In genomic region chr1:225347123-225347683, GRCh38 we compare ENCODE assay signal across 22 cellular contexts.
DNase-seq lines count a peak whose midpoint lies in the region; ATAC-seq and TF ChIP-seq lines count a peak whose summit lies in the region.
"Had no signal": no experiment of that assay in that cellular context is flagged by ENCODE, and none has a peak within 500 bp of the region (broad histone marks: within the 10 kb centered on the region; RNA-seq: fewer than 3 reads in every experiment).

No MANE protein-coding gene starts in this region.

- DNase-seq in ELR (ENCODE audit: low read depth) (peak; percentile 4), NCI-H526 (lab: John Stamatoyannopoulos, UW) (peak; percentile 33 to 35), foreskin keratinocyte (peak in 1 of 2 donors; percentile 35), SHP77 (lab: John Stamatoyannopoulos, UW) (no peak), CD1c-positive myeloid dendritic cell (ENCODE audit: extremely low spot score) (no peak)
- DNase-seq in stimulated activated CD4-positive, alpha-beta T cell treated with anti-CD3 and anti-CD28 coated beads, Interleukin-2, amount 100 ng/mL, for 24 hours = no peak
- DNase-seq: brain microvascular endothelial cell; CD8-positive, alpha-beta T cell; DMS79; NCI-H1092 treated with DMSO at 0.1 percent for 48 hours; NCI-H82; ovary; stimulated activated naive CD4-positive, alpha-beta T cell treated with Interleukin-2 at 50 U/mL for 16 hours; transverse colon had no signal

- H3K4me1 ChIP-seq in foreskin keratinocyte = peaks cover 21% of the 10 kb centered on the region
- H3K4me1 ChIP-seq: HAP-1, transverse colon had no signal

- no peak overlapping the region for H3K27ac ChIP-seq in foreskin keratinocyte
- H3K27ac ChIP-seq: brain microvascular endothelial cell, coronary artery, hepatocyte, HL-60, ovary, SK-N-MC, transverse colon had no signal

- H3K27me3 ChIP-seq in foreskin keratinocyte = no peaks in the 10 kb centered on the region
- H3K27me3 ChIP-seq: brain microvascular endothelial cell, hepatocyte, ovary, transverse colon had no signal

- no peak for TF ChIP-seq CTCF in foreskin keratinocyte (conservative IDR thresholded peaks at IDR 0.05)

- ATAC-seq in HG03342 (IDR thresholded peaks at IDR 0.05; ENCODE audit: unreplicated experiment) (peak; percentile 59), foreskin keratinocyte (peak; percentile 37), HG02938 (IDR thresholded peaks at IDR 0.05; ENCODE audit: unreplicated experiment) (no peak)
- ATAC-seq: CD8-positive, alpha-beta T cell; sciatic nerve had no signal

Comparison
In these comparisons a context has a peak if more than half of its experiments do, and no peak if none do; other contexts are left out.
1. DNase-seq: peak in ELR (single experiment) and NCI-H526 (2 of 2); none in SHP77 (0 of 2), CD1c-positive myeloid dendritic cell (single experiment) and stimulated activated CD4-positive, alpha-beta T cell treated with anti-CD3 and anti-CD28 coated beads, Interleukin-2, amount 100 ng/mL, for 24 hours (0 of 2).